8 cellular contexts compared by ENCODE assay signal in the genomic region with DNA sequence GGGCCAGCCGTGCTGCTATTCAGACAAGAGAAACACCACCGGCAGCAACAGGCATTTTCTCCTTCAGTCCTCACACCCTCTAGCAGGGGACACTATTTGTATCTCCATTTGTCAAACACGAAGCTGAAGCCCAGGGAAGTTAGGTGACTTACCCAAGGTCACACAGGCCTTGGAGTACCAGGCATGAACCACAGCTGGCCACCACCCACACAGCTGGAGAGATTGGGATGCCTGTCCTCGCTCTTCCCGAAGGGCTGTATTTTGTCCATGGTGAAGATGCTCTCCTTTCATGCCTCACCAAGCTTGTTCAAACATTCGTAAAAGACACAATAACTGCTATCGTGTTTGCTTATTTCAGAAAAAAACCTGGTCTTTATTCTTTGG.
"Had no signal": no experiment of that assay in that cellular context is flagged by ENCODE, and none has a peak within 500 bp of the region (broad histone marks: within the 10 kb centered on the region; RNA-seq: fewer than 3 reads in every experiment).

No MANE protein-coding gene starts in this region.

- ATAC-seq: GM12878 had no signal

- H3K4me3 ChIP-seq: GM12878 had no signal

- FAIRE-seq: G401.6, GM12878, GM12891, GM12892, GM18507, GM19239 had no signal

- DNase-seq: GDM1, GF-D8 had no signal
